ENCODE assay signal across 25 cellular contexts in genomic region chr3:177331203-177331602, GRCh38.
"Had no signal": no experiment of that assay in that cellular context is flagged by ENCODE, and none has a peak within 500 bp of the region (broad histone marks: within the 10 kb centered on the region; RNA-seq: fewer than 3 reads in every experiment).

No MANE protein-coding gene starts in this region.

- H3K36me3 ChIP-seq: left lung, ovary, right atrium auricular region, stomach, suprapubic skin, thoracic aorta, tibial nerve, uterus had no signal

- H3K4me3 ChIP-seq: left lung, lung, mucosa of descending colon, ovary, right atrium auricular region, skin epidermis, stomach, suprapubic skin, thoracic aorta, tibial nerve, uterus had no signal

- ATAC-seq: left colon; left lung; mucosa of descending colon; naive thymus-derived CD4-positive, alpha-beta T cell; natural killer cell treated with Interleukin-12 subunit alpha and Interleukin-12 subunit beta and Interleukin-15 and Interleukin-18, amount 100 ng/mL, for 72 hours; sciatic nerve; stimulated activated naive B cell treated with anti-CD40 and anti-IgM and Interleukin-4, amounts not matched to agents 10 μg/mL and 1 μg/mL and 100 μg/mL, for 72 hours; stimulated activated naive CD8-positive, alpha-beta T cell treated with anti-CD3 and anti-CD28 coated beads, Interleukin-15, Interleukin-2, amounts not matched to agents 100 U/mL and 50 U/mL, for 24 hours had no signal

- FAIRE-seq: keratinocyte had no signal

- H3K4me1 ChIP-seq: uterus had no signal

- H3K9me3 ChIP-seq: left lung, mucosa of descending colon, ovary, right atrium auricular region, stomach, suprapubic skin, thoracic aorta, tibial nerve, uterus had no signal

- H3K27ac ChIP-seq: left lung, ovary, skin epidermis, stomach, suprapubic skin, tibial nerve, uterus had no signal

- H3K27me3 ChIP-seq: left lung, ovary, right atrium auricular region, stomach, suprapubic skin, tibial nerve, uterus had no signal

- DNase-seq: hippocampal formation; kidney glomerular epithelial cell; left colon; left lung; midbrain; mucosa of descending colon; naive thymus-derived CD4-positive, alpha-beta T cell; ovary; stimulated activated CD4-positive, alpha-beta T cell treated with anti-CD3 and anti-CD28 coated beads, Interleukin-12 subunit alpha, Interleukin-12 subunit beta, amount 100 ng/mL, for 4 hours; stimulated activated CD4-positive, alpha-beta T cell treated with anti-CD3 and anti-CD28 coated beads, Interleukin-15, amount 100 ng/mL, for 24 hours; stimulated activated CD4-positive, alpha-beta T cell treated with anti-CD3 and anti-CD28 coated beads, Interleukin-2, amount 100 ng/mL, for 24 hours; stimulated activated CD4-positive, alpha-beta T cell treated with anti-CD3 and anti-CD28 coated beads, Interleukin-4, amount 100 ng/mL, for 1 hour; stimulated activated naive B cell treated with anti-CD40 and anti-IgM and Interleukin-4, amounts not matched to agents 10 μg/mL and 1 μg/mL and 100 μg/mL, for 72 hours; stimulated activated naive CD8-positive, alpha-beta T cell treated with anti-CD3 and anti-CD28 coated beads, Interleukin-15, Interleukin-2, amounts not matched to agents 100 U/mL and 50 U/mL, for 24 hours; stomach; uterus had no signal
